ENCODE assay signal across 9 cellular contexts in genomic region chr18:50819027-50819726, GRCh38. TPM values are rescaled to one million over a fixed set of nuclear protein-coding genes. Genes with fewer than 3 reads are reported as not detected.
DNase-seq lines count a peak whose midpoint lies in the region; ATAC-seq and TF ChIP-seq lines count a peak whose summit lies in the region.
"Had no signal": no experiment of that assay in that cellular context is flagged by ENCODE, and none has a peak within 500 bp of the region (broad histone marks: within the 10 kb centered on the region; RNA-seq: fewer than 3 reads in every experiment).

No MANE protein-coding gene starts in this region.

- TF ChIP-seq POLR2A in spleen (IDR thresholded peaks at IDR 0.05) = no peak

- no peak overlapping the region for H3K27ac Mint-ChIP-seq in activated naive CD4-positive, alpha-beta T cell treated with anti-CD3 and anti-CD28 coated beads for 36 hours

- H3K4me1 ChIP-seq in iPS-20b (ENCODE audit: insufficient read depth, low read length) (peaks cover 23% of the 10 kb centered on the region; the same call in 1 of the 2 replicates), spleen (peaks cover 20 to 77% (median 31%) of the 10 kb centered on the region in 6 donors)

- POLR2A ChIA-PET in BJ (lab: Charles Lee) = no interaction called here

- in situ Hi-C loops in astrocyte of the cerebellum (cut with HindIII; ENCODE audit: low sequenced_read_pairs) = no loop called here
- in situ Hi-C loops in GM13976 (cut with MboI; ENCODE audit: low sequenced_read_pairs, unreplicated experiment) = loop anchor here (10.0 kb wide), 1 partner anchor 226 kb away; no protein-coding TSS in a partner anchor

- H3K9me3 ChIP-seq in iPS-20b (ENCODE audit: insufficient read depth, low read depth, low read length) = no peaks in the 10 kb centered on the region
- no peaks in the 10 kb centered on the region for H3K9me3 ChIP-seq in spleen

- TF ChIP-seq CTCF in BJ (IDR thresholded peaks at IDR 0.05; ENCODE audit: insufficient read depth, low read depth, low read length) (0 out of 2 replicates have a peak, but pooled peaks have one; percentile 14), astrocyte of the cerebellum (IDR thresholded peaks at IDR 0.05; ENCODE audit: low read depth, low read length, missing control alignments) (peak; percentile 12), spleen (IDR thresholded peaks at IDR 0.05 in 8 of 11, conservative IDR thresholded peaks at IDR 0.05 in 3 of 11) (no peak), GM13976 (IDR thresholded peaks at IDR 0.05; ENCODE audit: borderline replicate concordance, control extremely low read depth, extremely low read depth, insufficient read depth, missing control alignments) (no peak)

- 12 to 20% (median 17%) methylated on average over 12 to 16 of the region's 16 CpGs for WGBS in spleen, 5 donors

- H3K36me3 ChIP-seq in BJ (ENCODE audit: control insufficient read depth, insufficient read depth, low read length) = no peaks in the 10 kb centered on the region
- no peaks in the 10 kb centered on the region for H3K36me3 ChIP-seq in iPS-20b (ENCODE audit: insufficient read depth, low read depth, low read length)
- H3K36me3 ChIP-seq in spleen = no peaks in the 10 kb centered on the region

- intact Hi-C loops in spleen (cut with DNase I; ENCODE audit: low total_unique reads) = no loop called here
- intact Hi-C loops in activated naive CD4-positive, alpha-beta T cell treated with anti-CD3 and anti-CD28 coated beads for 36 hours (cut with micrococcal nuclease) = no loop called here

- H3K36me3 Mint-ChIP-seq in activated naive CD4-positive, alpha-beta T cell treated with anti-CD3 and anti-CD28 coated beads for 36 hours (ENCODE audit: low read depth) = no peaks in the 10 kb centered on the region

- H3K9me3 Mint-ChIP-seq in activated naive CD4-positive, alpha-beta T cell treated with anti-CD3 and anti-CD28 coated beads for 36 hours = no peaks in the 10 kb centered on the region

- H3K27me3 ChIP-seq in BJ (ENCODE audit: control insufficient read depth, insufficient read depth, low read length) (no peaks in the 10 kb centered on the region), iPS-20b (ENCODE audit: insufficient read depth, low read length) (no peaks in the 10 kb centered on the region), spleen (replicated peaks in 1 of 7) (peaks cover 0 to 9% (median 0%) of the 10 kb centered on the region in 7 donors)

- no peaks in the 10 kb centered on the region for H3K4me1 Mint-ChIP-seq in activated naive CD4-positive, alpha-beta T cell treated with anti-CD3 and anti-CD28 coated beads for 36 hours (ENCODE audit: low read depth)

- DNase-seq in BJ (ENCODE audit: low read depth) (no peak), HuH-7 (ENCODE audit: low spot score) (peak; percentile 35), astrocyte of the cerebellum (ENCODE audit: low read depth) (no peak), spleen (peak; percentile 81), GM13976 (ENCODE audit: low spot score) (no peak)
- DNase-seq in activated naive CD4-positive, alpha-beta T cell treated with anti-CD3 and anti-CD28 coated beads for 36 hours = no peak

- no peak overlapping the region for H3K27ac ChIP-seq in iPS-20b (ENCODE audit: low read length)
- peak overlapping the region in 3 of 8 donors; percentile 22 to 81 (median 76) for H3K27ac ChIP-seq in spleen
- H3K27ac ChIP-seq: epithelial cell of prostate had no signal

- CTCF ChIA-PET in BJ (lab: Yijun Ruan, JAX) = interaction anchor here (0.8 to 4.0 kb wide), 9 partner anchors 14 to 308 kb away, joined by 3 to 20 read pairs (median 5); no protein-coding TSS in a partner anchor
- CTCF ChIA-PET in activated naive CD4-positive, alpha-beta T cell treated with anti-CD3 and anti-CD28 coated beads for 36 hours (lab: Charles Lee) = interaction anchor here (0.6 to 1.8 kb wide), 9 partner anchors 14 to 330 kb away, joined by 3 to 5 read pairs (median 4); partner anchors contain the start of gene SMAD4

- peak overlapping the region; percentile 25; the same call in 1 of the 2 replicates for H3K4me3 ChIP-seq in BJ (ENCODE audit: low read depth, low read length)
- peak overlapping the region; percentile 20 for H3K4me3 ChIP-seq in astrocyte of the cerebellum (ENCODE audit: low read depth, low read length)
- peak overlapping the region; percentile 71 for H3K4me3 ChIP-seq in iPS-20b (ENCODE audit: low read length)
- H3K4me3 ChIP-seq in spleen = peak overlapping the region in 7 of 8 donors; percentile 1 to 59 (median 20)

- peaks cover 6% of the 10 kb centered on the region for H3K27me3 Mint-ChIP-seq in activated naive CD4-positive, alpha-beta T cell treated with anti-CD3 and anti-CD28 coated beads for 36 hours (ENCODE audit: low read depth)

- H3K4me3 Mint-ChIP-seq in activated naive CD4-positive, alpha-beta T cell treated with anti-CD3 and anti-CD28 coated beads for 36 hours = no peak overlapping the region

- ATAC-seq in HG02763 (IDR thresholded peaks at IDR 0.05; ENCODE audit: unreplicated experiment) = no peak

- peak overlapping the region; percentile 65; the same call in 1 of the 2 replicates for H3K9ac ChIP-seq in iPS-20b (ENCODE audit: low read depth, low read length)

RNA-seq across cellular contexts. Expression of gene MRO, which starts 0.6 kb away (rescaled TPM):
- polyA plus RNA-seq in BJ (2011; rRNA removed) = not detected in 2 replicates
- not detected in 2 replicates for polyA minus RNA-seq in BJ (2011; rRNA and poly(A)+ RNA removed)
- 1 to 10 TPM; 2.7 to 8.1 (median 5.4) TPM for total RNA-seq in spleen
- 1 to 10 TPM in 1 of 3 donors, under 1 TPM in 2; 0.48 to 1.5 (median 0.65) TPM for polyA plus RNA-seq in spleen
- not detected for total RNA-seq in activated naive CD4-positive, alpha-beta T cell treated with anti-CD3 and anti-CD28 coated beads for 36 hours

RNA-seq across cellular contexts. Expression of gene ME2, which starts 59.7 kb away (rescaled TPM):
- polyA plus RNA-seq in BJ (2011; rRNA removed) (21.9 and 44.5 TPM in 2 replicates), spleen (10 to 100 TPM; 25.9 to 51.5 (median 26.8) TPM)
- 12.0 and 13.0 TPM in 2 replicates for polyA minus RNA-seq in BJ (2011; rRNA and poly(A)+ RNA removed)
- total RNA-seq in spleen = 100 to 1,000 TPM in 4 of 7 donors, 10 to 100 TPM in 3; 83.3 to 179 (median 119) TPM
- 100 to 1,000 TPM; 137 to 146 TPM for total RNA-seq in activated naive CD4-positive, alpha-beta T cell treated with anti-CD3 and anti-CD28 coated beads for 36 hours

Comparison
In these comparisons a context has a peak if more than half of its experiments do, and no peak if none do; other contexts are left out.
1. DNase-seq: peak in HuH-7 (single experiment) and spleen (single experiment); none in BJ (single experiment), astrocyte of the cerebellum (single experiment), activated naive CD4-positive, alpha-beta T cell treated with anti-CD3 and anti-CD28 coated beads for 36 hours (single experiment) and GM13976 (single experiment).
2. H3K4me3 ChIP-seq: peak in every context shown above with its lines; median percentile 71 in iPS-20b; 25 in BJ; 20 in astrocyte of the cerebellum; 20 in spleen.
3. CTCF ChIP-seq: peak in BJ (single experiment) and astrocyte of the cerebellum (single experiment); none in spleen (0 of 11) and GM13976 (single experiment).